In the genomic region with DNA sequence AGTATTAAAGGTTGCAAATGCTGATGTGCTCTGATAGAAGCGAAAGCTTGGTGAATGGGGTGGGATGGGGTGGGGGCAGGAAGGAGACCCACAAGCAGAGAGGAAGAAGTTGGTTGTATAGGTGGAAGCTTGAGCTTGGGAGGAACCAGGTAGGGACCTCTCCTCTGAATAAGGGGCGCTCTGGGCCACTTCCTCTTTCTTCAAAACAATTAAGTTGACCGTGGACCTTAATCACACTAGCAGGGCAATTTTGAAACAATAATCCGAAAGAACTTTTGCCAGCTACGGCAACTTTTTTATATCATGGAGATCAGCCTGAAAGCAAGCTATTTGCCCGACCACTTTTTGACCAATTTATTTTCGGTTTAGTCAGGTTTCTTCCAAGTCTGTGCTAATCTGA, we compare ENCODE assay signal across 9 cellular contexts. TPM values are rescaled to one million over a fixed set of nuclear protein-coding genes. Genes with fewer than 3 reads are reported as not detected.
DNase-seq lines count a peak whose midpoint lies in the region; ATAC-seq, FAIRE-seq and TF ChIP-seq lines count a peak whose summit lies in the region.
"Had no signal": no experiment of that assay in that cellular context is flagged by ENCODE, and none has a peak within 500 bp of the region (broad histone marks: within the 10 kb centered on the region; RNA-seq: fewer than 3 reads in every experiment).

No MANE protein-coding gene starts in this region.

- WGBS in HepG2 (ENCODE audit: low lambda C conversion rate) = 96% methylated on average over 7 of the region's 7 CpGs
- WGBS in suprapubic skin = 67% methylated on average over 7 of the region's 7 CpGs

- no peaks in the 10 kb centered on the region for H3K9me3 Mint-ChIP-seq in activated CD4-positive, alpha-beta memory T cell treated with anti-CD3 and anti-CD28 coated beads, Interleukin-2, amount 10 ng/mL, durations not matched to agents 7 days and 5 days
- H3K9me3 Mint-ChIP-seq in activated CD4-positive, alpha-beta memory T cell treated with anti-CD3 and anti-CD28 coated beads for 36 hours = no peaks in the 10 kb centered on the region
- no peaks in the 10 kb centered on the region for H3K9me3 Mint-ChIP-seq in activated CD8-positive, alpha-beta T cell treated with anti-CD3 and anti-CD28 coated beads, Interleukin-2, amount 10 ng/mL, durations not matched to agents 7 days and 5 days (ENCODE audit: insufficient read depth)

- ATAC-seq in activated CD8-positive, alpha-beta T cell treated with anti-CD3 and anti-CD28 coated beads, Interleukin-2, amount 10 ng/mL, durations not matched to agents 7 days and 5 days = no peak
- no peak for ATAC-seq in HepG2
- ATAC-seq in HG03045 (IDR thresholded peaks at IDR 0.05; ENCODE audit: unreplicated experiment) = no peak

- peak overlapping the region; percentile 97 for H3K27ac Mint-ChIP-seq in activated CD4-positive, alpha-beta memory T cell treated with anti-CD3 and anti-CD28 coated beads, Interleukin-2, amount 10 ng/mL, durations not matched to agents 7 days and 5 days
- H3K27ac Mint-ChIP-seq in activated CD4-positive, alpha-beta memory T cell treated with anti-CD3 and anti-CD28 coated beads for 36 hours = no peak overlapping the region
- peak overlapping the region; percentile 77 for H3K27ac Mint-ChIP-seq in activated CD8-positive, alpha-beta T cell treated with anti-CD3 and anti-CD28 coated beads, Interleukin-2, amount 10 ng/mL, durations not matched to agents 7 days and 5 days

- intact Hi-C loops in activated CD4-positive, alpha-beta memory T cell treated with anti-CD3 and anti-CD28 coated beads for 36 hours (cut with micrococcal nuclease) = loop anchor here (5.0 to 10.0 kb wide), 2 partner anchors 380 to 1403 kb away; no protein-coding TSS in a partner anchor
- intact Hi-C loops in HepG2 (cut with micrococcal nuclease; ENCODE audit: unreplicated experiment) = loop anchor here (1.0 to 5.0 kb wide), 3 partner anchors 97 to 212 kb away; a partner anchor contains a TSS

- peak overlapping the region; percentile 94; the same call in 1 of the 2 replicates for H3K9ac ChIP-seq in HepG2 (ENCODE audit: insufficient read depth, low read depth, low read length)

- in situ Hi-C loops in HepG2 (cut with HindIII; ENCODE audit: extremely low pct_ligation_motif_present, low pct_unique_long_range_greater_than_20kb) = loop anchor here (5.0 kb wide), 1 partner anchor 97 kb away; a partner anchor contains a TSS

- DNase-seq in activated CD4-positive, alpha-beta memory T cell treated with anti-CD3 and anti-CD28 coated beads, Interleukin-2, amount 10 ng/mL, durations not matched to agents 7 days and 5 days = no peak
- no peak for DNase-seq in activated CD4-positive, alpha-beta memory T cell treated with anti-CD3 and anti-CD28 coated beads for 36 hours
- DNase-seq in activated CD8-positive, alpha-beta T cell treated with anti-CD3 and anti-CD28 coated beads, Interleukin-2, amount 10 ng/mL, durations not matched to agents 7 days and 5 days = no peak
- DNase-seq in HepG2 (ENCODE audit: low spot score) (no peak), suprapubic skin (ENCODE audit: low spot score in 2 of 2) (no peak), DMS153 treated with DMSO at 0.1 percent for 48 hours (lab: John Stamatoyannopoulos, UW; ENCODE audit: unreplicated experiment) (no peak), AG08396 (ENCODE audit: low spot score) (no peak)
- DNase-seq: caudate nucleus had no signal

- peak overlapping the region; percentile 98 for H3K4me2 ChIP-seq in HepG2 (ENCODE audit: low read depth, low read length)

- no peak overlapping the region for H2AFZ ChIP-seq in HepG2 (ENCODE audit: low read length)

- H3K4me3 ChIP-seq in HepG2 (replicated peaks in 1 of 3; ENCODE audit: insufficient read depth in 1 of 3, low read depth in 2 of 3, low read length in 3 of 3) (peak overlapping the region in 1 of 3 experiments; percentile 99; a peak in 1 of 6 replicates), suprapubic skin (peak overlapping the region; percentile 99)

- H4K20me1 ChIP-seq in HepG2 (ENCODE audit: insufficient read depth, low read length) = peaks cover 17% of the 10 kb centered on the region

- no peak overlapping the region for H3K27ac ChIP-seq in HepG2 (ENCODE audit: extremely low read length, insufficient read depth, low read length)
- H3K27ac ChIP-seq in suprapubic skin = peak overlapping the region; percentile 100

- POLR2A ChIA-PET in activated CD4-positive, alpha-beta memory T cell treated with anti-CD3 and anti-CD28 coated beads, Interleukin-2, amount 10 ng/mL, durations not matched to agents 7 days and 5 days (lab: Charles Lee) = interaction anchor here (0.8 to 3.4 kb wide), 11 partner anchors 10 to 935 kb away, joined by 3 to 48 read pairs (median 6); a partner anchor contains a TSS
- POLR2A ChIA-PET in activated CD4-positive, alpha-beta memory T cell treated with anti-CD3 and anti-CD28 coated beads for 36 hours (lab: Charles Lee) = interaction anchor here (1.2 to 2.8 kb wide), 5 partner anchors 97 to 198 kb away, joined by 3 to 22 read pairs (median 4); a partner anchor contains a TSS
- POLR2A ChIA-PET in activated CD8-positive, alpha-beta T cell treated with anti-CD3 and anti-CD28 coated beads, Interleukin-2, amount 10 ng/mL, durations not matched to agents 7 days and 5 days (lab: Charles Lee) = interaction anchor here (0.7 to 3.4 kb wide), 9 partner anchors 8 to 199 kb away, joined by 3 to 38 read pairs (median 4); a partner anchor contains a TSS
- POLR2A ChIA-PET in HepG2 (lab: Yijun Ruan, JAX) = interaction anchor here (1.6 to 3.2 kb wide), 2 partner anchors 98 to 144 kb away, joined by 5 to 44 read pairs; a partner anchor contains a TSS

- TF ChIP-seq RAD21 in HepG2 (CRISPR knock-in tag; IDR thresholded peaks at IDR 0.05) = no peak

- TF ChIP-seq EP300 in HepG2 (IDR thresholded peaks at IDR 0.05; ENCODE audit: low read depth in 2 of 2, low read length in 2 of 2) = no peak
- no peak for TF ChIP-seq EP300 in HepG2 (CRISPR knock-in tag; IDR thresholded peaks at IDR 0.05; ENCODE audit: borderline replicate concordance)
- no peak for TF ChIP-seq EP300 in suprapubic skin (IDR thresholded peaks at IDR 0.05)

- TF ChIP-seq POLR2A in HepG2 (IDR thresholded peaks at IDR 0.05; ENCODE audit: insufficient read depth in 1 of 2, low read depth in 2 of 2, low read length in 2 of 2) (no peak), suprapubic skin (IDR thresholded peaks at IDR 0.05) (no peak)

- H3K4me1 Mint-ChIP-seq in activated CD4-positive, alpha-beta memory T cell treated with anti-CD3 and anti-CD28 coated beads, Interleukin-2, amount 10 ng/mL, durations not matched to agents 7 days and 5 days = peaks cover 26% of the 10 kb centered on the region
- H3K4me1 Mint-ChIP-seq in activated CD4-positive, alpha-beta memory T cell treated with anti-CD3 and anti-CD28 coated beads for 36 hours (ENCODE audit: low read depth) = peaks cover 14% of the 10 kb centered on the region
- H3K4me1 Mint-ChIP-seq in activated CD8-positive, alpha-beta T cell treated with anti-CD3 and anti-CD28 coated beads, Interleukin-2, amount 10 ng/mL, durations not matched to agents 7 days and 5 days (ENCODE audit: low read depth) = peaks cover 29% of the 10 kb centered on the region

- H3K36me3 ChIP-seq in HepG2 (replicated peaks in 1 of 2; ENCODE audit: control insufficient read depth in 1 of 2, insufficient read depth in 2 of 2, low read length in 2 of 2) (no peaks in the 10 kb centered on the region), suprapubic skin (no peaks in the 10 kb centered on the region)

- H3K9me3 ChIP-seq in HepG2 (ENCODE audit: low read length) (no peaks in the 10 kb centered on the region), suprapubic skin (no peaks in the 10 kb centered on the region)

- H3K4me1 ChIP-seq in HepG2 (ENCODE audit: insufficient read depth, low read length) = peaks cover 14% of the 10 kb centered on the region
- peaks cover 24% of the 10 kb centered on the region for H3K4me1 ChIP-seq in suprapubic skin

- CTCF ChIA-PET in activated CD4-positive, alpha-beta memory T cell treated with anti-CD3 and anti-CD28 coated beads, Interleukin-2, amount 10 ng/mL, durations not matched to agents 7 days and 5 days (lab: Charles Lee) = interaction anchor here (0.8 to 2.5 kb wide), 3 partner anchors 98 to 295 kb away, joined by 3 to 9 read pairs (median 9); a partner anchor contains a TSS
- CTCF ChIA-PET in activated CD4-positive, alpha-beta memory T cell treated with anti-CD3 and anti-CD28 coated beads for 36 hours (lab: Charles Lee) = interaction anchor here (0.6 to 1.1 kb wide), 3 partner anchors 12 to 109 kb away, joined by 3 to 5 read pairs (median 3); no protein-coding TSS in a partner anchor
- CTCF ChIA-PET in activated CD8-positive, alpha-beta T cell treated with anti-CD3 and anti-CD28 coated beads, Interleukin-2, amount 10 ng/mL, durations not matched to agents 7 days and 5 days (lab: Charles Lee) = interaction anchor here (0.6 to 2.1 kb wide), 9 partner anchors 9 to 199 kb away, joined by 3 to 8 read pairs (median 3); no protein-coding TSS in a partner anchor
- CTCF ChIA-PET in HepG2 (lab: Yijun Ruan, JAX; ENCODE audit: low intra/inter-chr PET ratio, low total read pairs) = no interaction called here

- H3K27me3 ChIP-seq in HepG2 (ENCODE audit: control insufficient read depth in 1 of 2, insufficient read depth in 2 of 2, low read length in 2 of 2) (no peaks in the 10 kb centered on the region; a peak in 1 of 5 replicates), suprapubic skin (no peaks in the 10 kb centered on the region)

- no peak overlapping the region for H3K4me3 Mint-ChIP-seq in activated CD4-positive, alpha-beta memory T cell treated with anti-CD3 and anti-CD28 coated beads, Interleukin-2, amount 10 ng/mL, durations not matched to agents 7 days and 5 days
- H3K4me3 Mint-ChIP-seq in activated CD4-positive, alpha-beta memory T cell treated with anti-CD3 and anti-CD28 coated beads for 36 hours = no peak overlapping the region
- peak overlapping the region; percentile 93 for H3K4me3 Mint-ChIP-seq in activated CD8-positive, alpha-beta T cell treated with anti-CD3 and anti-CD28 coated beads, Interleukin-2, amount 10 ng/mL, durations not matched to agents 7 days and 5 days

- TF ChIP-seq CTCF in HepG2 (CRISPR knock-in tag; IDR thresholded peaks at IDR 0.05) (no peak), suprapubic skin (IDR thresholded peaks at IDR 0.05) (no peak)

- FAIRE-seq in HepG2 (lab: Jason Lieb, UNC) = no peak

- no TSS peak for BruUV-seq in HepG2 (replicated peaks; lab: Mats Ljungman, UMichigan)

- peaks cover 13% of the 10 kb centered on the region for H3K36me3 Mint-ChIP-seq in activated CD4-positive, alpha-beta memory T cell treated with anti-CD3 and anti-CD28 coated beads, Interleukin-2, amount 10 ng/mL, durations not matched to agents 7 days and 5 days (ENCODE audit: low read depth)
- peaks cover 10% of the 10 kb centered on the region for H3K36me3 Mint-ChIP-seq in activated CD4-positive, alpha-beta memory T cell treated with anti-CD3 and anti-CD28 coated beads for 36 hours
- H3K36me3 Mint-ChIP-seq in activated CD8-positive, alpha-beta T cell treated with anti-CD3 and anti-CD28 coated beads, Interleukin-2, amount 10 ng/mL, durations not matched to agents 7 days and 5 days (ENCODE audit: low read depth) = peaks cover 15% of the 10 kb centered on the region

- peaks cover 32% of the 10 kb centered on the region for H3K79me2 ChIP-seq in HepG2 (ENCODE audit: insufficient read depth, low read length)

- H3K27me3 Mint-ChIP-seq in activated CD4-positive, alpha-beta memory T cell treated with anti-CD3 and anti-CD28 coated beads, Interleukin-2, amount 10 ng/mL, durations not matched to agents 7 days and 5 days = no peaks in the 10 kb centered on the region
- no peaks in the 10 kb centered on the region for H3K27me3 Mint-ChIP-seq in activated CD4-positive, alpha-beta memory T cell treated with anti-CD3 and anti-CD28 coated beads for 36 hours
- H3K27me3 Mint-ChIP-seq in activated CD8-positive, alpha-beta T cell treated with anti-CD3 and anti-CD28 coated beads, Interleukin-2, amount 10 ng/mL, durations not matched to agents 7 days and 5 days (ENCODE audit: low read depth) = no peaks in the 10 kb centered on the region

RNA-seq across cellular contexts. Expression of a gene that starts 1.9 kb away (rescaled TPM):
- 10 to 100 TPM; 73.6 to 74.1 TPM for total RNA-seq in activated CD4-positive, alpha-beta memory T cell treated with anti-CD3 and anti-CD28 coated beads, Interleukin-2, amount 10 ng/mL, durations not matched to agents 7 days and 5 days
- 10 to 100 TPM; 47.6 to 51.1 TPM for total RNA-seq in activated CD4-positive, alpha-beta memory T cell treated with anti-CD3 and anti-CD28 coated beads for 36 hours
- total RNA-seq in activated CD8-positive, alpha-beta T cell treated with anti-CD3 and anti-CD28 coated beads, Interleukin-2, amount 10 ng/mL, durations not matched to agents 7 days and 5 days = 10 to 100 TPM; 83.2 to 86.1 TPM
- 32.7 and 34.2 TPM in 2 replicates for total RNA-seq in HepG2 (2016; rRNA removed; fragmentation: Illumina TruSeq; extraction: Trizol)
- 19.1 and 19.6 TPM in 2 replicates for total RNA-seq in HepG2 (2016; cell fraction: cytosol; rRNA removed; fragmentation: Illumina TruSeq; extraction: Trizol; ENCODE audit: low read depth)
- 30.4 and 33.9 TPM in 2 replicates for total RNA-seq in HepG2 (2016; cell fraction: insoluble cytoplasmic fraction; rRNA removed; fragmentation: Illumina TruSeq; extraction: Trizol)
- 15.6 and 16.1 TPM in 2 replicates for total RNA-seq in HepG2 (2016; cell fraction: membrane; rRNA removed; fragmentation: Illumina TruSeq; extraction: Trizol)
- 54.9 and 62.8 TPM in 2 replicates for total RNA-seq in HepG2 (2016; cell fraction: nucleus; rRNA removed; fragmentation: Illumina TruSeq; extraction: Trizol)
- polyA plus RNA-seq in HepG2 (2011; rRNA removed) = 24.6 and 28.2 TPM in 2 replicates
- 14.9 and 16.4 TPM in 2 replicates for polyA plus RNA-seq in HepG2 (2011; cell fraction: cytosol; rRNA removed)
- polyA plus RNA-seq in HepG2 (2011; cell fraction: nucleus; rRNA removed) = 31.7 and 39.9 TPM in 2 replicates
- polyA plus RNA-seq in HepG2 (2012) = 10.1 and 12.5 TPM in 2 replicates
- polyA plus RNA-seq in HepG2 (2016; cell fraction: cytosol; fragmentation: Illumina TruSeq; extraction: Trizol; ENCODE audit: low read depth) = 0.50 and 0.67 TPM in 2 replicates
- polyA plus RNA-seq in HepG2 (2016; cell fraction: insoluble cytoplasmic fraction; fragmentation: Illumina TruSeq; extraction: Trizol; ENCODE audit: low read depth) = 16.1 and 18.0 TPM in 2 replicates
- polyA plus RNA-seq in HepG2 (2016; cell fraction: membrane; fragmentation: Illumina TruSeq; extraction: Trizol; ENCODE audit: low read depth) = 2.9 and 3.0 TPM in 2 replicates
- polyA plus RNA-seq in HepG2 (2016; cell fraction: nucleus; fragmentation: Illumina TruSeq; extraction: Trizol; ENCODE audit: insufficient read depth, low read depth) = 25.5 and 28.0 TPM in 2 replicates
- polyA minus RNA-seq in HepG2 (2011; rRNA and poly(A)+ RNA removed; ENCODE audit: low replicate concordance) = 128 and 208 TPM in 2 replicates
- 25.3 and 30.3 TPM in 2 replicates for polyA minus RNA-seq in HepG2 (2011; cell fraction: cytosol; rRNA and poly(A)+ RNA removed)
- polyA minus RNA-seq in HepG2 (2011; cell fraction: nucleus; rRNA and poly(A)+ RNA removed) = 132 and 133 TPM in 2 replicates
- total RNA-seq in suprapubic skin = 100 to 1,000 TPM in 1 of 4 donors, 10 to 100 TPM in 3; 76.5 to 105 (median 91.3) TPM
